Comparison of ENCODE assay signal across 1 cellular context in the genomic region with DNA sequence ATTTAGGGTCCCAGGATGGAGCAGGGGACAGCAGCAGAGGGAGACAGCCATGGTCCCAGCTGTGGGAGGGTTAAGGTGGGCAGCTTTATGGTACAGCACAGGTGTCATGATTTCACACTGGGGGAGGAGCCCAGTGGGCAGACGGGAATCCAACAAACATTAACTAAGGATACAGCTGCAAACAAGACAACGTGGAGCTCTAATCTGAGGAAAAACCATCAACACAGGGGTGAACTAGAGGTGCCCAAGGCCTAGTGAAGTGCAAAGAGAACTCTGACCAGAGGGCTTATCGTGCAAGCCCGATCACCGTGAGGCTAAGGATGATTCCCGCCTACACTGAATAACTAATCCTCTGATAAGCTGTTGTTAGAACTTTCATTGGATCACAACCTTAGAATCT.
TF ChIP-seq lines count a peak whose summit lies in the region.

No MANE protein-coding gene starts in this region.

TF ChIP-seq in HepG2, 621 proteins besides CTCF, POLR2A, EP300 and RAD21 (continues in another document):
- TF ChIP-seq ZFY (CRISPR knock-in tag; IDR thresholded peaks at IDR 0.05) (peak; percentile 79), SALL1 (CRISPR knock-in tag; IDR thresholded peaks at IDR 0.05) (peak; percentile 68), MYC (CRISPR knock-in tag; IDR thresholded peaks at IDR 0.05; ENCODE audit: borderline replicate concordance) (peak; percentile 23; the same call in 1 of the 2 replicates), KAT7 (CRISPR knock-in tag; IDR thresholded peaks at IDR 0.05; ENCODE audit: borderline replicate concordance) (peak; percentile 31; the same call in 1 of the 2 replicates), ADNP (CRISPR knock-in tag; IDR thresholded peaks at IDR 0.05) (no peak), KDM6A (CRISPR knock-in tag; IDR thresholded peaks at IDR 0.05; ENCODE audit: low read depth) (peak; percentile 32; the same call in 1 of the 2 replicates), SOX6 (IDR thresholded peaks at IDR 0.05) (no peak), SOX6 (CRISPR knock-in tag; IDR thresholded peaks at IDR 0.05) (peak; percentile 76), ETS1 (CRISPR knock-in tag; IDR thresholded peaks at IDR 0.05) (no peak), ZNF441 (CRISPR knock-in tag; IDR thresholded peaks at IDR 0.05; ENCODE audit: borderline replicate concordance) (no peak), RBM22 (optimal IDR thresholded peaks at IDR 0.05; ENCODE audit: low read length) (no peak), ZNF616 (CRISPR knock-in tag; IDR thresholded peaks at IDR 0.05; ENCODE audit: low read depth) (no peak), PPARG (CRISPR knock-in tag; conservative IDR thresholded peaks at IDR 0.05) (peak; percentile 46; the same call in 1 of the 2 replicates), ZNF256 (CRISPR knock-in tag; conservative IDR thresholded peaks at IDR 0.05) (no peak), HDAC2 (CRISPR knock-in tag; IDR thresholded peaks at IDR 0.05) (no peak; the same call in 1 of the 2 replicates), FOXO1 (CRISPR knock-in tag; IDR thresholded peaks at IDR 0.05) (peak; percentile 62; the same call in 1 of the 2 replicates), HNF1A (IDR thresholded peaks at IDR 0.05; ENCODE audit: low read depth) (peak; percentile 82), HNF1A (CRISPR knock-in tag; IDR thresholded peaks at IDR 0.05; ENCODE audit: borderline replicate concordance) (peak; percentile 92), FOXK1 (CRISPR knock-in tag; IDR thresholded peaks at IDR 0.05; ENCODE audit: borderline replicate concordance, low read depth) (peak; percentile 59; the same call in 1 of the 2 replicates), ZNF574 (CRISPR knock-in tag; IDR thresholded peaks at IDR 0.05) (0 out of 2 replicates have a peak, but pooled peaks have one; percentile 15), SP1 (IDR thresholded peaks at IDR 0.05) (no peak), SP1 (CRISPR knock-in tag; IDR thresholded peaks at IDR 0.05) (0 out of 2 replicates have a peak, but pooled peaks have one; percentile 25), ZNF609 (CRISPR knock-in tag; IDR thresholded peaks at IDR 0.05; ENCODE audit: borderline replicate concordance) (peak; percentile 62; the same call in 1 of the 2 replicates), HNF4A (CRISPR knock-in tag; IDR thresholded peaks at IDR 0.05) (peak; percentile 79), CSRNP2 (CRISPR knock-in tag; conservative IDR thresholded peaks at IDR 0.05; ENCODE audit: low read depth) (no peak), JDP2 (CRISPR knock-in tag; IDR thresholded peaks at IDR 0.05; ENCODE audit: borderline replicate concordance) (no peak), REL (CRISPR knock-in tag; conservative IDR thresholded peaks at IDR 0.05) (no peak), RARA (CRISPR knock-in tag; IDR thresholded peaks at IDR 0.05) (peak; percentile 85), KLF9 (CRISPR knock-in tag; IDR thresholded peaks at IDR 0.05; ENCODE audit: low read depth) (no peak), TAF1 (CRISPR knock-in tag; IDR thresholded peaks at IDR 0.05) (no peak), LCORL (IDR thresholded peaks at IDR 0.05) (no peak), LCORL (CRISPR knock-in tag; IDR thresholded peaks at IDR 0.05) (peak; percentile 70), SOX5 (CRISPR knock-in tag; IDR thresholded peaks at IDR 0.05; ENCODE audit: borderline replicate concordance) (peak; percentile 26; the same call in 1 of the 2 replicates)
- TF ChIP-seq, protein P1, sequence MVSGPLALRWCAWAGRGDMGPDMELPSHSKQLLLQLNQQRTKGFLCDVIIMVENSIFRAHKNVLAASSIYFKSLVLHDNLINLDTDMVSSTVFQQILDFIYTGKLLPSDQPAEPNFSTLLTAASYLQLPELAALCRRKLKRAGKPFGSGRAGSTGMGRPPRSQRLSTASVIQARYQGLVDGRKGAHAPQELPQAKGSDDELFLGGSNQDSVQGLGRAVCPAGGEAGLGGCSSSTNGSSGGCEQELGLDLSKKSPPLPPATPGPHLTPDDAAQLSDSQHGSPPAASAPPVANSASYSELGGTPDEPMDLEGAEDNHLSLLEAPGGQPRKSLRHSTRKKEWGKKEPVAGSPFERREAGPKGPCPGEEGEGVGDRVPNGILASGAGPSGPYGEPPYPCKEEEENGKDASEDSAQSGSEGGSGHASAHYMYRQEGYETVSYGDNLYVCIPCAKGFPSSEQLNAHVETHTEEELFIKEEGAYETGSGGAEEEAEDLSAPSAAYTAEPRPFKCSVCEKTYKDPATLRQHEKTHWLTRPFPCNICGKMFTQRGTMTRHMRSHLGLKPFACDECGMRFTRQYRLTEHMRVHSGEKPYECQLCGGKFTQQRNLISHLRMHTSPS (CRISPR knock-in tag; IDR thresholded peaks at IDR 0.05; ENCODE audit: low read depth): peak; percentile 57; the same call in 1 of the 2 replicates
- TF ChIP-seq, protein P2, sequence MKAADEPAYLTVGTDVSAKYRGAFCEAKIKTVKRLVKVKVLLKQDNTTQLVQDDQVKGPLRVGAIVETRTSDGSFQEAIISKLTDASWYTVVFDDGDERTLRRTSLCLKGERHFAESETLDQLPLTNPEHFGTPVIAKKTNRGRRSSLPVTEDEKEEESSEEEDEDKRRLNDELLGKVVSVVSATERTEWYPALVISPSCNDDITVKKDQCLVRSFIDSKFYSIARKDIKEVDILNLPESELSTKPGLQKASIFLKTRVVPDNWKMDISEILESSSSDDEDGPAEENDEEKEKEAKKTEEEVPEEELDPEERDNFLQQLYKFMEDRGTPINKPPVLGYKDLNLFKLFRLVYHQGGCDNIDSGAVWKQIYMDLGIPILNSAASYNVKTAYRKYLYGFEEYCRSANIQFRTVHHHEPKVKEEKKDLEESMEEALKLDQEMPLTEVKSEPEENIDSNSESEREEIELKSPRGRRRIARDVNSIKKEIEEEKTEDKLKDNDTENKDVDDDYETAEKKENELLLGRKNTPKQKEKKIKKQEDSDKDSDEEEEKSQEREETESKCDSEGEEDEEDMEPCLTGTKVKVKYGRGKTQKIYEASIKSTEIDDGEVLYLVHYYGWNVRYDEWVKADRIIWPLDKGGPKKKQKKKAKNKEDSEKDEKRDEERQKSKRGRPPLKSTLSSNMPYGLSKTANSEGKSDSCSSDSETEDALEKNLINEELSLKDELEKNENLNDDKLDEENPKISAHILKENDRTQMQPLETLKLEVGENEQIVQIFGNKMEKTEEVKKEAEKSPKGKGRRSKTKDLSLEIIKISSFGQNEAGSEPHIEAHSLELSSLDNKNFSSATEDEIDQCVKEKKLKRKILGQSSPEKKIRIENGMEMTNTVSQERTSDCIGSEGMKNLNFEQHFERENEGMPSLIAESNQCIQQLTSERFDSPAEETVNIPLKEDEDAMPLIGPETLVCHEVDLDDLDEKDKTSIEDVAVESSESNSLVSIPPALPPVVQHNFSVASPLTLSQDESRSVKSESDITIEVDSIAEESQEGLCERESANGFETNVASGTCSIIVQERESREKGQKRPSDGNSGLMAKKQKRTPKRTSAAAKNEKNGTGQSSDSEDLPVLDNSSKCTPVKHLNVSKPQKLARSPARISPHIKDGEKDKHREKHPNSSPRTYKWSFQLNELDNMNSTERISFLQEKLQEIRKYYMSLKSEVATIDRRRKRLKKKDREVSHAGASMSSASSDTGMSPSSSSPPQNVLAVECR (CRISPR knock-in tag; IDR thresholded peaks at IDR 0.05; ENCODE audit: borderline replicate concordance): peak; percentile 38; the same call in 1 of the 2 replicates
- TF ChIP-seq, protein P3, sequence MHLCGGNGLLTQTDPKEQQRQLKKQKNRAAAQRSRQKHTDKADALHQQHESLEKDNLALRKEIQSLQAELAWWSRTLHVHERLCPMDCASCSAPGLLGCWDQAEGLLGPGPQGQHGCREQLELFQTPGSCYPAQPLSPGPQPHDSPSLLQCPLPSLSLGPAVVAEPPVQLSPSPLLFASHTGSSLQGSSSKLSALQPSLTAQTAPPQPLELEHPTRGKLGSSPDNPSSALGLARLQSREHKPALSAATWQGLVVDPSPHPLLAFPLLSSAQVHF (CRISPR knock-in tag; IDR thresholded peaks at IDR 0.05): no peak
